8 cellular contexts compared by ENCODE assay signal in the genomic region with DNA sequence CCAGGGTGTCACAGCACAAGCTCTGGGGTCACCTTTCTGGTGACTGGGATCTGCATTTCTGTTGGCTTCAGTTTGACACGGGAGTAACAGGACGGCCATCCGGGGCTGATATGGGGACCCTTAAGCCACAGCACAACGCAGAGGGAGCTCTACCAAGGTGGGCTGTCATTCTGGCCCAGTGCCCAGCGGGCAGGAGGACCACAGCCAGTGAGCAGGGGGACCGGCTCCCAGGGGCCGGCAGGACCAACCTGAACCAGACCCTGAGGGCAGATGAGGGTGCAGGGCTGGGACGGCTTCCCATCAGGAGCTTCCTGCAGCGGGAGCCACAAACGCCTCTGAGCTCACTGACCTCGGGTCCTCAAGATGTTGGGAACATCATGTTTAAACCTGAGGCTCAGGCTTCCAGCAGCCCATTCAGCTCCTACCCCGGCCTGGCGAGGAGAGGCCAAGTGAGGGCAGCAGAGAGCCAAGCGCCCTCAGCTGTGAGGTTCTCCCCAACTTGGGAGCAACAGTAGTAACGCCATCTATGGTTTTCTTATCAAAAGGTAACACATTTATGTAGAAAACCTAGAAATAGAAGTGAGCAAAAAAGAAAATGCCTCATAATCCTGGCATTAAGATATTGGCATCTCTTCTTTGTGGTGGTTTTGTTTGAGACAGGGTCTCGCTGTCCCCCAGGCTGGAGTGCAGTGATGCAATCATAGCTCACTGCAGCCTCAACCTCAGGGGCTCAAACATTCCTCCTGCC. TPM values are rescaled to one million over a fixed set of nuclear protein-coding genes. Genes with fewer than 3 reads are reported as not detected.
A peak's percentile ranks its signal among the peaks of the same experiment; 100 is the strongest.
DNase-seq lines count a peak whose midpoint lies in the region; ATAC-seq and TF ChIP-seq lines count a peak whose summit lies in the region.

No MANE protein-coding gene starts in this region.

- H3K27me3 ChIP-seq in GM06990 (replicated peaks; ENCODE audit: control insufficient read depth, insufficient read depth, low read length) (no peaks in the 10 kb centered on the region), uterus (no peaks in the 10 kb centered on the region)

- DNase-seq in GM06990 (ENCODE audit: extremely low read depth, insufficient read length) (no peak), LHCN-M2 (ENCODE audit: low read depth) (peak; percentile 47), ecto neural progenitor cell (ENCODE audit: low spot score) (peak; percentile 73), mucosa of descending colon (peak in 2 of 3 donors; percentile 58 to 60), uterus (peak in 1 of 2 donors; percentile 33), GF-D8 (lab: John Stamatoyannopoulos, UW) (no peak), NCI-H1436 treated with DMSO at 0.1 percent for 48 hours (lab: John Stamatoyannopoulos, UW) (no peak)
- DNase-seq in activated CD4-positive, CD25-positive, alpha-beta regulatory T cell treated with anti-CD3 and anti-CD28 coated beads, Interleukin-2, amount 50 U/mL, for 72 hours: peak; percentile 47

- no peak for TF ChIP-seq POLR2A in uterus (IDR thresholded peaks at IDR 0.05)

- intact Hi-C loops in mucosa of descending colon (cut with DNase I, micrococcal nuclease): no loop called here
- intact Hi-C loops in uterus (cut with DNase I; ENCODE audit: low total_unique reads): no loop called here

- TF ChIP-seq CTCF in GM06990 (IDR thresholded peaks at IDR 0.05; ENCODE audit: insufficient read depth, low read length, poor library complexity, severe bottlenecking) (peak; percentile 97), mucosa of descending colon (IDR thresholded peaks at IDR 0.05) (peak; percentile 57), uterus (IDR thresholded peaks at IDR 0.05) (peak in 3 of 4 experiments; percentile 12 to 50 (median 14))

- no peak overlapping the region for H3K27ac ChIP-seq in uterus

- ATAC-seq in mucosa of descending colon: peak; percentile 71

- H3K4me3 ChIP-seq in GM06990 (replicated peaks; ENCODE audit: low read depth, low read length) (no peak overlapping the region), mucosa of descending colon (no peak overlapping the region), uterus (no peak overlapping the region)

- peaks cover 9% of the 10 kb centered on the region for H3K36me3 ChIP-seq in GM06990 (ENCODE audit: control insufficient read depth, insufficient read depth, low read length)
- no peaks in the 10 kb centered on the region for H3K36me3 ChIP-seq in mucosa of descending colon (ENCODE audit: low read depth)
- H3K36me3 ChIP-seq in uterus: no peaks in the 10 kb centered on the region

- H3K4me1 ChIP-seq in mucosa of descending colon (ENCODE audit: low read depth) (peaks cover 2% of the 10 kb centered on the region), uterus (no peaks in the 10 kb centered on the region)

- H3K9me3 ChIP-seq in mucosa of descending colon (no peaks in the 10 kb centered on the region), uterus (no peaks in the 10 kb centered on the region)

RNA-seq across cellular contexts. Expression of a gene that starts 26.8 kb away (rescaled TPM):
- total RNA-seq in LHCN-M2 (2014; rRNA removed) (14.2 and 14.7 TPM in 2 replicates), mucosa of descending colon (10 to 100 TPM in 1 of 3 donors, 1 to 10 TPM in 2; 8.1 to 12.1 (median 8.4) TPM), uterus (10 to 100 TPM in 1 of 4 donors, 1 to 10 TPM in 1, under 1 TPM in 2; 0.29 to 20.2 (median 4.0) TPM)
- polyA plus RNA-seq in LHCN-M2 (2012): 7.8 TPM

RNA-seq across cellular contexts. Expression of a gene that starts 36.0 kb away (rescaled TPM):
- total RNA-seq in LHCN-M2 (2014; rRNA removed): 18.8 and 20.6 TPM in 2 replicates
- polyA plus RNA-seq in LHCN-M2 (2012): 12.8 TPM
- total RNA-seq in mucosa of descending colon: 10 to 100 TPM in 1 of 3 donors, 1 to 10 TPM in 2; 4.6 to 11.7 (median 4.8) TPM
- 1 to 10 TPM; 4.6 to 9.7 (median 7.4) TPM for total RNA-seq in uterus

Comparison
In these comparisons a context has a peak if more than half of its experiments do, and no peak if none do; other contexts are left out.
1. DNase-seq: peak in LHCN-M2 (single experiment), activated CD4-positive, CD25-positive, alpha-beta regulatory T cell treated with anti-CD3 and anti-CD28 coated beads, Interleukin-2, amount 50 U/mL, for 72 hours (single experiment), ecto neural progenitor cell (single experiment) and mucosa of descending colon (2 of 3); none in GM06990 (single experiment), GF-D8 (single experiment) and NCI-H1436 treated with DMSO at 0.1 percent for 48 hours (single experiment).
2. CTCF ChIP-seq: peak in every context shown above with its lines; median percentile 97 in GM06990; 57 in mucosa of descending colon; 14 in uterus.